Comparison of ENCODE assay signal across 11 cellular contexts in genomic region chrX:145817666-145818521, GRCh38. TPM values are rescaled to one million over a fixed set of nuclear protein-coding genes. Genes with fewer than 3 reads are reported as not detected.
A peak's percentile ranks its signal among the peaks of the same experiment; 100 is the strongest.
DNase-seq lines count a peak whose midpoint lies in the region; ATAC-seq, FAIRE-seq and TF ChIP-seq lines count a peak whose summit lies in the region.
"Had no signal": no experiment of that assay in that cellular context is flagged by ENCODE, and none has a peak within 500 bp of the region (broad histone marks: within the 10 kb centered on the region; RNA-seq: fewer than 3 reads in every experiment).

Gene SLITRK2, plus strand, starts transcription at chrX:145817829. Its CDS starts 4,597 bp downstream, at chrX:145822426.

- no peak within 1 kb of the TSS for H3K4me3 Mint-ChIP-seq in CD8-positive, alpha-beta T cell

- H3K9me3 Mint-ChIP-seq in CD8-positive, alpha-beta T cell, result no peaks in the 10 kb centered on the region

- ATAC-seq in pancreas (peak; percentile 50 to 67 (median 62)), HG03457 (IDR thresholded peaks at IDR 0.05; ENCODE audit: unreplicated experiment) (no peak), GM18520 (IDR thresholded peaks at IDR 0.05; ENCODE audit: unreplicated experiment) (no peak)
- ATAC-seq in CD8-positive, alpha-beta T cell, result no peak

- H3K27ac ChIP-seq in left ventricle myocardium inferior (replicated peaks), result no peak within 1 kb of the TSS
- no peak within 1 kb of the TSS for H3K27ac ChIP-seq in pancreas
- no peak within 1 kb of the TSS for H3K27ac ChIP-seq in CD8-positive, alpha-beta T cell (ENCODE audit: low read depth, low read length)
- H3K27ac ChIP-seq in prostate gland, result no peak within 1 kb of the TSS
- H3K27ac ChIP-seq: C4-2B had no signal

- intact Hi-C loops in left ventricle myocardium inferior (cut with micrococcal nuclease), result no loop called here
- intact Hi-C loops in pancreas (cut with DNase I), result no loop called here
- intact Hi-C loops in CD8-positive, alpha-beta T cell (cut with DNase I, micrococcal nuclease), result no loop called here
- intact Hi-C loops in prostate gland (cut with DNase I), result no loop called here

- TF ChIP-seq POLR2A in prostate gland (IDR thresholded peaks at IDR 0.05), result no peak

- H3K36me3 ChIP-seq in left ventricle myocardium inferior, result no peaks in the 10 kb centered on the region
- H3K36me3 ChIP-seq in pancreas, result no peaks in the 10 kb centered on the region
- no peaks in the 10 kb centered on the region for H3K36me3 ChIP-seq in CD8-positive, alpha-beta T cell (ENCODE audit: insufficient read depth, low read length)
- H3K36me3 ChIP-seq in prostate gland, result no peaks in the 10 kb centered on the region

- H3K27me3 Mint-ChIP-seq in CD8-positive, alpha-beta T cell (ENCODE audit: low read depth), result peaks cover 20% of the 10 kb centered on the region

- no peaks in the 10 kb centered on the region for H3K4me1 ChIP-seq in left ventricle myocardium inferior
- H3K4me1 ChIP-seq in pancreas, result no peaks in the 10 kb centered on the region
- no peaks in the 10 kb centered on the region for H3K4me1 ChIP-seq in CD8-positive, alpha-beta T cell (ENCODE audit: insufficient read depth, low read length)
- H3K4me1 ChIP-seq in prostate gland (replicated peaks), result no peaks in the 10 kb centered on the region

- H3K4me1 Mint-ChIP-seq in CD8-positive, alpha-beta T cell (ENCODE audit: low read depth), result no peaks in the 10 kb centered on the region

- H3K4me3 ChIP-seq in left ventricle myocardium inferior (peak within 1 kb of the TSS; percentile 52), pancreas (peak within 1 kb of the TSS in 2 of 4 donors; percentile 36 to 49), prostate gland (no peak within 1 kb of the TSS)
- no peak within 1 kb of the TSS for H3K4me3 ChIP-seq in CD8-positive, alpha-beta T cell (ENCODE audit: low read depth, low read length)

- in situ Hi-C loops in SK-MEL-5 (cut with HindIII; ENCODE audit: low pct_unique_long_range_greater_than_20kb, low sequenced_read_pairs), result no loop called here

- CTCF ChIA-PET in CD8-positive, alpha-beta T cell (lab: Charles Lee), result no interaction called here

- POLR2A ChIA-PET in CD8-positive, alpha-beta T cell (lab: Charles Lee), result no interaction called here

- TF ChIP-seq CTCF in left ventricle myocardium inferior (IDR thresholded peaks at IDR 0.05; ENCODE audit: borderline replicate concordance) (no peak), pancreas (IDR thresholded peaks at IDR 0.05) (no peak), prostate gland (IDR thresholded peaks at IDR 0.05) (no peak)
- TF ChIP-seq CTCF in CD8-positive, alpha-beta T cell (IDR thresholded peaks at IDR 0.05), result no peak

- 1 to 15% methylated on average over 52 to 79 of the region's 83 CpGs for WGBS in pancreas, 2 donors
- 0% methylated on average over 11 of the region's 83 CpGs for WGBS in prostate gland

- no peaks in the 10 kb centered on the region for H3K36me3 Mint-ChIP-seq in CD8-positive, alpha-beta T cell

- no peak for FAIRE-seq in pancreas (lab: Jason Lieb, UNC)

- H3K9me3 ChIP-seq in left ventricle myocardium inferior (replicated peaks) (no peaks in the 10 kb centered on the region), pancreas (no peaks in the 10 kb centered on the region), prostate gland (no peaks in the 10 kb centered on the region)
- no peaks in the 10 kb centered on the region for H3K9me3 ChIP-seq in CD8-positive, alpha-beta T cell (ENCODE audit: low read length)

- DNase-seq in AG08396 (ENCODE audit: low spot score) (peak; percentile 37), SK-MEL-5 (ENCODE audit: low read depth, low spot score) (peak; percentile 18), left ventricle myocardium inferior (no peak), pancreas (peak in 5 of 6 donors; percentile 7 to 79 (median 34)), prostate gland (ENCODE audit: low spot score) (no peak)
- no peak for DNase-seq in CD8-positive, alpha-beta T cell
- DNase-seq: stimulated activated CD4-positive, alpha-beta T cell treated with anti-CD3 and anti-CD28 coated beads, Interleukin-1b, Interleukin-23, amount 100 ng/mL, for 48 hours had no signal

- no peak within 1 kb of the TSS for H3K27ac Mint-ChIP-seq in CD8-positive, alpha-beta T cell

- peaks cover 78% of the 10 kb centered on the region for H3K27me3 ChIP-seq in left ventricle myocardium inferior (ENCODE audit: low read depth)
- H3K27me3 ChIP-seq in pancreas, result peaks cover 0 to 18% (median 0%) of the 10 kb centered on the region in 4 donors
- H3K27me3 ChIP-seq in CD8-positive, alpha-beta T cell (ENCODE audit: insufficient read depth, low read length), result no peaks in the 10 kb centered on the region
- no peaks in the 10 kb centered on the region for H3K27me3 ChIP-seq in prostate gland (replicated peaks; ENCODE audit: insufficient read depth)

RNA-seq across cellular contexts. Expression of gene SLITRK2, which starts in this region (rescaled TPM):
- 0.69 and 1.1 TPM in 2 replicates for total RNA-seq in SK-MEL-5 (2014; rRNA removed; shearing (Covaris generic))
- 2.6 and 4.2 TPM in 2 replicates for polyA plus RNA-seq in SK-MEL-5 (2015; cell fraction: cytosol; rRNA removed)
- polyA plus RNA-seq in SK-MEL-5 (2015; cell fraction: nucleus; rRNA removed), result 7.6 and 11.3 TPM in 2 replicates
- total RNA-seq in left ventricle myocardium inferior (0.30 TPM), pancreas (under 1 TPM; 0.03 to 0.67 (median 0.33) TPM), prostate gland (under 1 TPM; 0.05 to 0.40 TPM)
- under 1 TPM; 0.19 to 0.30 TPM for polyA plus RNA-seq in pancreas
- not detected for total RNA-seq in CD8-positive, alpha-beta T cell
- total RNA-seq: lung microvascular endothelial cell had no signal

Comparison
In these comparisons a context has a peak if more than half of its experiments do, and no peak if none do; other contexts are left out.
1. Peak in DNase-seq and ATAC-seq in pancreas; RNA of the gene not detected or under 1 TPM.
2. DNase-seq: peak in AG08396 (single experiment) and SK-MEL-5 (single experiment); none in left ventricle myocardium inferior (single experiment), CD8-positive, alpha-beta T cell (0 of 7) and prostate gland (single experiment).